Comparison of ENCODE assay signal across 7 cellular contexts in genomic region chr17:32503251-32504165, GRCh38. TPM values are rescaled to one million over a fixed set of nuclear protein-coding genes. Genes with fewer than 3 reads are reported as not detected.
DNase-seq lines count a peak whose midpoint lies in the region; ATAC-seq and TF ChIP-seq lines count a peak whose summit lies in the region.

No MANE protein-coding gene starts in this region.

- H3K9me3 Mint-ChIP-seq in activated T-helper 2 cell treated with anti-CD3 and anti-CD28 coated beads, Interferon-gamma antibody, Interleukin-2, Interleukin-4, amounts not matched to agents 10 μg/mL and 5 μg/mL and 100 μg/mL, durations not matched to agents 14 hours and 24 hours and 36 hours, result no peaks in the 10 kb centered on the region

- no peaks in the 10 kb centered on the region for H4K20me1 ChIP-seq in neural cell (ENCODE audit: insufficient read depth)

- H3K36me3 ChIP-seq in neural cell (ENCODE audit: insufficient read depth, low read length), result no peaks in the 10 kb centered on the region

- H3K27me3 ChIP-seq in HL-60 (ENCODE audit: insufficient read depth, poor library complexity, severe bottlenecking) (no peaks in the 10 kb centered on the region), neural cell (ENCODE audit: insufficient read depth, low read depth, low read length) (no peaks in the 10 kb centered on the region)

- TF ChIP-seq RAD21 in neural cell (conservative IDR thresholded peaks at IDR 0.05), result no peak

- peak overlapping the region; percentile 69 for H3K27ac ChIP-seq in HL-60 (replicated peaks)
- no peak overlapping the region for H3K27ac ChIP-seq in neural cell (ENCODE audit: low read length)

- no peak overlapping the region for H3K4me2 ChIP-seq in neural cell (ENCODE audit: low read length)

- no peaks in the 10 kb centered on the region for H3F3A ChIP-seq in neural cell (ENCODE audit: insufficient read depth, low read length, poor library complexity, severe bottlenecking)

- H3K4me1 Mint-ChIP-seq in activated T-helper 2 cell treated with anti-CD3 and anti-CD28 coated beads, Interferon-gamma antibody, Interleukin-2, Interleukin-4, amounts not matched to agents 10 μg/mL and 5 μg/mL and 100 μg/mL, durations not matched to agents 14 hours and 24 hours and 36 hours (ENCODE audit: low read depth), result peaks cover 50% of the 10 kb centered on the region

- H3K36me3 Mint-ChIP-seq in activated T-helper 2 cell treated with anti-CD3 and anti-CD28 coated beads, Interferon-gamma antibody, Interleukin-2, Interleukin-4, amounts not matched to agents 10 μg/mL and 5 μg/mL and 100 μg/mL, durations not matched to agents 14 hours and 24 hours and 36 hours (ENCODE audit: low read depth), result peaks cover 8% of the 10 kb centered on the region

- H3K27ac Mint-ChIP-seq in activated T-helper 2 cell treated with anti-CD3 and anti-CD28 coated beads, Interferon-gamma antibody, Interleukin-2, Interleukin-4, amounts not matched to agents 10 μg/mL and 5 μg/mL and 100 μg/mL, durations not matched to agents 14 hours and 24 hours and 36 hours, result peak overlapping the region; percentile 95

- H3K9me3 ChIP-seq in neural cell (ENCODE audit: low read length), result peaks cover 3% of the 10 kb centered on the region

- no peak overlapping the region for H3K4me3 ChIP-seq in HL-60 (replicated peaks; ENCODE audit: insufficient read depth, low read length)
- H3K4me3 ChIP-seq in neural cell (ENCODE audit: low read length), result no peak overlapping the region

- H3K27me3 Mint-ChIP-seq in activated T-helper 2 cell treated with anti-CD3 and anti-CD28 coated beads, Interferon-gamma antibody, Interleukin-2, Interleukin-4, amounts not matched to agents 10 μg/mL and 5 μg/mL and 100 μg/mL, durations not matched to agents 14 hours and 24 hours and 36 hours (ENCODE audit: low read depth), result no peaks in the 10 kb centered on the region

- peak overlapping the region; percentile 1 for H3K9ac ChIP-seq in neural cell (ENCODE audit: low read length)

- H3K4me3 Mint-ChIP-seq in activated T-helper 2 cell treated with anti-CD3 and anti-CD28 coated beads, Interferon-gamma antibody, Interleukin-2, Interleukin-4, amounts not matched to agents 10 μg/mL and 5 μg/mL and 100 μg/mL, durations not matched to agents 14 hours and 24 hours and 36 hours (ENCODE audit: low read depth), result peak overlapping the region; percentile 43

- DNase-seq in HL-60 (ENCODE audit: low read depth in 1 of 2, low spot score in 1 of 2) (peak in 1 of 2 experiments; percentile 79), NCI-H2081 (lab: John Stamatoyannopoulos, UW) (no peak)
- peak; percentile 55 for DNase-seq in activated T-helper 2 cell treated with anti-CD3 and anti-CD28 coated beads, Interferon-gamma antibody, Interleukin-2, Interleukin-4, amounts not matched to agents 10 μg/mL and 5 μg/mL and 100 μg/mL, durations not matched to agents 14 hours and 24 hours and 36 hours (ENCODE audit: low spot score)
- no peak for DNase-seq in effector CD8-positive, alpha-beta T cell (lab: John Stamatoyannopoulos, UW)

- no peaks in the 10 kb centered on the region for H3K9me2 ChIP-seq in neural cell (ENCODE audit: insufficient read depth, low read length)

- H2AFZ ChIP-seq in neural cell (ENCODE audit: low read depth, low read length), result no peak overlapping the region

- TF ChIP-seq CTCF in HL-60 (IDR thresholded peaks at IDR 0.05; ENCODE audit: insufficient read depth, low read length) (no peak), neural cell (IDR thresholded peaks at IDR 0.05; ENCODE audit: poor library complexity, severe bottlenecking) (no peak)

- ATAC-seq in GM18508 (IDR thresholded peaks at IDR 0.05; ENCODE audit: insufficient read depth, unreplicated experiment) (peak; percentile 80), GM21528 (IDR thresholded peaks at IDR 0.05; ENCODE audit: low FRiP score, unreplicated experiment) (peak; percentile 81)

- H3K79me2 ChIP-seq in neural cell (replicated peaks; ENCODE audit: insufficient read depth, low read length), result no peaks in the 10 kb centered on the region

- TF ChIP-seq EP300 in neural cell (conservative IDR thresholded peaks at IDR 0.05; ENCODE audit: poor library complexity, severe bottlenecking), result no peak

- intact Hi-C loops in activated T-helper 2 cell treated with anti-CD3 and anti-CD28 coated beads, Interferon-gamma antibody, Interleukin-2, Interleukin-4, amounts not matched to agents 10 μg/mL and 5 μg/mL and 100 μg/mL, durations not matched to agents 14 hours and 24 hours and 36 hours (cut with micrococcal nuclease), result loop anchor here (1.0 kb wide), 2 partner anchors 14 to 17 kb away; partner anchors contain the start of gene CDK5R1

TF ChIP-seq in neural cell, 6 proteins besides CTCF, POLR2A, EP300 and RAD21:
- TF ChIP-seq TAF1 (IDR thresholded peaks at IDR 0.05; ENCODE audit: low read depth) (no peak), EZH2 (IDR thresholded peaks at IDR 0.05; ENCODE audit: borderline replicate concordance, insufficient read depth, low read length, poor library complexity, severe bottlenecking) (no peak), SMC3 (conservative IDR thresholded peaks at IDR 0.05; ENCODE audit: poor library complexity) (no peak), REST (IDR thresholded peaks at IDR 0.05; ENCODE audit: borderline replicate concordance) (no peak), POLR2AphosphoS5 (IDR thresholded peaks at IDR 0.05) (no peak), MXI1 (conservative IDR thresholded peaks at IDR 0.05; ENCODE audit: poor library complexity, severe bottlenecking) (no peak)
TF ChIP-seq in neural cell: peak in this region for 0.

RNA-seq across cellular contexts. Expression of gene CDK5R1, which starts 16.7 kb away (rescaled TPM):
- 10.8 and 12.0 TPM in 2 replicates for total RNA-seq in activated T-helper 2 cell treated with anti-CD3 and anti-CD28 coated beads, Interferon-gamma antibody, Interleukin-2, Interleukin-4, amounts not matched to agents 10 μg/mL and 5 μg/mL and 100 μg/mL, durations not matched to agents 14 hours and 24 hours and 36 hours
- polyA plus RNA-seq in neural cell, result 199 and 213 TPM in 2 replicates
- 271 and 294 TPM in 2 replicates for polyA minus RNA-seq in neural cell

RNA-seq across cellular contexts. Expression of gene PSMD11, which starts 59.2 kb away (rescaled TPM):
- total RNA-seq in activated T-helper 2 cell treated with anti-CD3 and anti-CD28 coated beads, Interferon-gamma antibody, Interleukin-2, Interleukin-4, amounts not matched to agents 10 μg/mL and 5 μg/mL and 100 μg/mL, durations not matched to agents 14 hours and 24 hours and 36 hours, result 200 and 207 TPM in 2 replicates
- polyA plus RNA-seq in neural cell, result 43.9 and 54.1 TPM in 2 replicates
- 89.0 and 92.8 TPM in 2 replicates for polyA minus RNA-seq in neural cell
